ENCODE assay signal across 9 cellular contexts in genomic region chr2:219548990-219549389, GRCh38. TPM values are rescaled to one million over a fixed set of nuclear protein-coding genes. Genes with fewer than 3 reads are reported as not detected.
"Had no signal": no experiment of that assay in that cellular context is flagged by ENCODE, and none has a peak within 500 bp of the region (broad histone marks: within the 10 kb centered on the region; RNA-seq: fewer than 3 reads in every experiment).

No MANE protein-coding gene starts in this region.

- H3K4me3 ChIP-seq: K562 had no signal

- DNase-seq: IMR-90, KBM-7 had no signal

- H3K9me3 Mint-ChIP-seq: IgD-negative memory B cell had no signal

- FAIRE-seq: HepG2, HTR-8/SVneo, K562 had no signal

- H3K27ac ChIP-seq: HL-60 had no signal

- H3K27ac Mint-ChIP-seq: IgD-negative memory B cell had no signal

RNA-seq across cellular contexts. Expression of gene OBSL1, which starts 22.3 kb away (rescaled TPM):
- polyA plus RNA-seq: IgD-negative memory B cell had no signal

RNA-seq across cellular contexts. Expression of gene INHA, which starts 23.1 kb away (rescaled TPM):
- total RNA-seq: HT-29, HT1080, IMR-90 had no signal
- polyA plus RNA-seq: IgD-negative memory B cell had no signal

RNA-seq across cellular contexts. Expression of gene ASIC4, which starts 34.7 kb away (rescaled TPM):
- total RNA-seq: HepG2, HT1080, IMR-90 had no signal
- polyA plus RNA-seq: IgD-negative memory B cell had no signal
